ENCODE assay signal across 9 cellular contexts in the genomic region with DNA sequence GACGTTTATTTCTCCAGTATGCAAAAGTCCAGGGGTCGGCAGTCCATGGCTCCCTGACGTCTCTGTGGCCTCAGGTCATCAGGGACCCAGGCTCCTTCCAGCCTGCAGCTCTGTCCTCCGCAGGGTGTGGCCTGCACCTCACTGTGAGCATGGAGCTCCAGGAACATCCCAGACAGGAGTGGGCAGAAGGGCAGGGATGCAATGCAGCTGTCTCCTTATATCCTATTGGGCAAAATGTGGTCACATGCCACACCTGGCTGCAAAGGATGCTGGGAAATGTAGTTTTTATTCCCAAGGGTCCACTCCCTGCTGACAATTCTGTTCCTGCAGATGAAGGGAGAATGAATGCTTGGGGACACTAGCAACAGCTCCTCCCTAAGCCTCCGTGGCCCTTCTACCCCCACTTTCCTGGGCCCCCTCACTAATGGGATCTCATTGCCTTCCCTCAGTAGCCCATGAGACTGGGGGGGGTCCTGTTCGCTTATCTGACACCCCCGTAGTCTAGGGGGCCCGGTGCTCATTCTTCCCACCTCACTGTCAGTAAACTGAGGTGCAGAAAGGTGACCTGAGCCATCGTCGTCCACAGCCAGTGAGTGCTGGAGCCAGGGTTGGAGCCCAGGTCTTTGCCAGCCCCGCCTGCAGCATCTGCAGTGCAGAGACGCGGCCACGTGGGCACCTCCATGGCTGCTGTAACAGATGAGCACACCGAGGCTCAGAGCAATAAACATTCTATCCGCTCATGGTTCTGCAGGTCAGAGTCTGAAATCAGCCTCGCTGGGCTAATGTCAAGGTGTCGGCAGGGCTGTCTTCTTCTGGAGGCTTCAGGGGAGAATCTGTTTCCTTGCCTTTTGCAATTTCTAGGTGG. TPM values are rescaled to one million over a fixed set of nuclear protein-coding genes. Genes with fewer than 3 reads are reported as not detected.
DNase-seq lines count a peak whose midpoint lies in the region; ATAC-seq and TF ChIP-seq lines count a peak whose summit lies in the region.
"Had no signal": no experiment of that assay in that cellular context is flagged by ENCODE, and none has a peak within 500 bp of the region (broad histone marks: within the 10 kb centered on the region; RNA-seq: fewer than 3 reads in every experiment).

No MANE protein-coding gene starts in this region.

- TF ChIP-seq CTCF in GM23338 (conservative IDR thresholded peaks at IDR 0.05; ENCODE audit: low read depth in 2 of 2) (no peak), endodermal cell (conservative IDR thresholded peaks at IDR 0.05) (no peak)

- H3K4me3 ChIP-seq in GM23338 (no peak overlapping the region), endodermal cell (ENCODE audit: low read length) (no peak overlapping the region)

- peak; percentile 44 for ATAC-seq in GM23338
- peak; percentile 6 for ATAC-seq in stimulated activated effector memory CD8-positive, alpha-beta T cell treated with anti-CD3 and anti-CD28 coated beads, Interleukin-12 subunit alpha, Interleukin-12 subunit beta, amount 100 ng/mL, for 72 hours
- ATAC-seq in stimulated activated memory B cell treated with anti-CD40 and anti-IgM and Interleukin-4, amounts not matched to agents 10 μg/mL and 1 μg/mL and 100 μg/mL, for 72 hours = no peak
- ATAC-seq in GM19395 (IDR thresholded peaks at IDR 0.05; ENCODE audit: unreplicated experiment) = no peak
- ATAC-seq: activated naive CD4-positive, alpha-beta T cell treated with anti-CD3 and anti-CD28 coated beads, Interleukin-2, amount 50 U/mL, for 72 hours had no signal

- H4K20me1 ChIP-seq in GM23338 (replicated peaks; ENCODE audit: insufficient read depth) = no peaks in the 10 kb centered on the region

- H3K36me3 ChIP-seq in GM23338 (ENCODE audit: insufficient read depth) (no peaks in the 10 kb centered on the region), endodermal cell (ENCODE audit: control insufficient read depth, insufficient read depth, low read length) (no peaks in the 10 kb centered on the region)

- no peak overlapping the region for H2AFZ ChIP-seq in GM23338

- H3K27me3 ChIP-seq in GM23338 (ENCODE audit: insufficient read depth) (peaks cover 18% of the 10 kb centered on the region), endodermal cell (ENCODE audit: control insufficient read depth, insufficient read depth, low read length, poor library complexity, severe bottlenecking) (peaks cover 22% of the 10 kb centered on the region)

- H3K4me3 Mint-ChIP-seq in GM23338 = no peak overlapping the region
- H3K4me3 Mint-ChIP-seq in endodermal cell = no peak overlapping the region
- H3K4me3 Mint-ChIP-seq in stimulated activated effector memory CD8-positive, alpha-beta T cell treated with anti-CD3 and anti-CD28 coated beads, Interleukin-12 subunit alpha, Interleukin-12 subunit beta, amount 100 ng/mL, for 72 hours = no peak overlapping the region
- H3K4me3 Mint-ChIP-seq in stimulated activated memory B cell treated with anti-CD40 and anti-IgM and Interleukin-4, amounts not matched to agents 10 μg/mL and 1 μg/mL and 100 μg/mL, for 72 hours = no peak overlapping the region

- H3K4me1 ChIP-seq in GM23338 (ENCODE audit: insufficient read depth) (peaks cover 9% of the 10 kb centered on the region; the same call in 1 of the 2 replicates), endodermal cell (ENCODE audit: control insufficient read depth, insufficient read depth, low read length) (no peaks in the 10 kb centered on the region)

- H3K9me3 ChIP-seq in endodermal cell (ENCODE audit: control insufficient read depth, low read length) = no peaks in the 10 kb centered on the region

- H3K27ac ChIP-seq in GM23338 (ENCODE audit: low read depth) (no peak overlapping the region), endodermal cell (ENCODE audit: low read depth, low read length) (no peak overlapping the region)

- no peak overlapping the region for H3K9ac ChIP-seq in endodermal cell (ENCODE audit: extremely low read depth, low read length, poor library complexity, severe bottlenecking)

- DNase-seq in COLO668 (lab: John Stamatoyannopoulos, UW; ENCODE audit: unreplicated experiment) = peak; percentile 34
- DNase-seq in GM23338 (ENCODE audit: low spot score) = peak; percentile 89
- peak; percentile 88 for DNase-seq in NCI-H82 (lab: John Stamatoyannopoulos, UW)
- DNase-seq in endodermal cell = peak; percentile 86
- no peak for DNase-seq in stimulated activated effector memory CD8-positive, alpha-beta T cell treated with anti-CD3 and anti-CD28 coated beads, Interleukin-12 subunit alpha, Interleukin-12 subunit beta, amount 100 ng/mL, for 72 hours (ENCODE audit: low spot score in 2 of 2)
- no peak for DNase-seq in GOT3 (lab: John Stamatoyannopoulos, UW)

- H3K9me2 ChIP-seq in GM23338 (ENCODE audit: insufficient read depth) = no peaks in the 10 kb centered on the region

- 77 to 78% methylated on average over 14 to 18 of the region's 18 CpGs for WGBS in endodermal cell (ENCODE audit: insufficient coverage in 1 of 2, insufficient read length in 1 of 2), 2 experiments

- H3K27ac Mint-ChIP-seq in GM23338 = no peak overlapping the region; the same call in 1 of the 2 replicates
- no peak overlapping the region for H3K27ac Mint-ChIP-seq in endodermal cell
- H3K27ac Mint-ChIP-seq in stimulated activated effector memory CD8-positive, alpha-beta T cell treated with anti-CD3 and anti-CD28 coated beads, Interleukin-12 subunit alpha, Interleukin-12 subunit beta, amount 100 ng/mL, for 72 hours = no peak overlapping the region
- no peak overlapping the region for H3K27ac Mint-ChIP-seq in stimulated activated memory B cell treated with anti-CD40 and anti-IgM and Interleukin-4, amounts not matched to agents 10 μg/mL and 1 μg/mL and 100 μg/mL, for 72 hours
- H3K27ac Mint-ChIP-seq: activated naive CD4-positive, alpha-beta T cell treated with anti-CD3 and anti-CD28 coated beads, Interleukin-2, amount 50 U/mL, for 72 hours had no signal

- no peaks in the 10 kb centered on the region for H3K79me2 ChIP-seq in GM23338 (replicated peaks; ENCODE audit: insufficient read depth)

- no peak overlapping the region for H3K4me2 ChIP-seq in GM23338

- no peaks in the 10 kb centered on the region for H3F3A ChIP-seq in GM23338 (replicated peaks; ENCODE audit: low read depth)

- peaks cover 13% of the 10 kb centered on the region for H3K27me3 Mint-ChIP-seq in GM23338 (ENCODE audit: insufficient read depth, low read depth, poor library complexity)
- H3K27me3 Mint-ChIP-seq in endodermal cell (ENCODE audit: insufficient read depth) = peaks cover 33% of the 10 kb centered on the region
- H3K27me3 Mint-ChIP-seq in stimulated activated memory B cell treated with anti-CD40 and anti-IgM and Interleukin-4, amounts not matched to agents 10 μg/mL and 1 μg/mL and 100 μg/mL, for 72 hours = peaks cover 18% of the 10 kb centered on the region

- H3K36me3 Mint-ChIP-seq in GM23338 (ENCODE audit: low read depth) (no peaks in the 10 kb centered on the region), endodermal cell (ENCODE audit: low read depth) (no peaks in the 10 kb centered on the region)
- H3K36me3 Mint-ChIP-seq in stimulated activated effector memory CD8-positive, alpha-beta T cell treated with anti-CD3 and anti-CD28 coated beads, Interleukin-12 subunit alpha, Interleukin-12 subunit beta, amount 100 ng/mL, for 72 hours = no peaks in the 10 kb centered on the region
- H3K36me3 Mint-ChIP-seq in stimulated activated memory B cell treated with anti-CD40 and anti-IgM and Interleukin-4, amounts not matched to agents 10 μg/mL and 1 μg/mL and 100 μg/mL, for 72 hours = no peaks in the 10 kb centered on the region
- H3K36me3 Mint-ChIP-seq: activated naive CD4-positive, alpha-beta T cell treated with anti-CD3 and anti-CD28 coated beads, Interleukin-2, amount 50 U/mL, for 72 hours had no signal

- H3K9me3 Mint-ChIP-seq in GM23338 (no peaks in the 10 kb centered on the region; the same call in 2 of the 3 replicates), endodermal cell (no peaks in the 10 kb centered on the region)
- no peaks in the 10 kb centered on the region for H3K9me3 Mint-ChIP-seq in stimulated activated effector memory CD8-positive, alpha-beta T cell treated with anti-CD3 and anti-CD28 coated beads, Interleukin-12 subunit alpha, Interleukin-12 subunit beta, amount 100 ng/mL, for 72 hours
- no peaks in the 10 kb centered on the region for H3K9me3 Mint-ChIP-seq in stimulated activated memory B cell treated with anti-CD40 and anti-IgM and Interleukin-4, amounts not matched to agents 10 μg/mL and 1 μg/mL and 100 μg/mL, for 72 hours
- H3K9me3 Mint-ChIP-seq: activated naive CD4-positive, alpha-beta T cell treated with anti-CD3 and anti-CD28 coated beads, Interleukin-2, amount 50 U/mL, for 72 hours had no signal

- H3K4me1 Mint-ChIP-seq in GM23338 (peaks cover 5% of the 10 kb centered on the region), endodermal cell (peaks cover 1% of the 10 kb centered on the region)
- peaks cover 10% of the 10 kb centered on the region for H3K4me1 Mint-ChIP-seq in stimulated activated effector memory CD8-positive, alpha-beta T cell treated with anti-CD3 and anti-CD28 coated beads, Interleukin-12 subunit alpha, Interleukin-12 subunit beta, amount 100 ng/mL, for 72 hours
- H3K4me1 Mint-ChIP-seq in stimulated activated memory B cell treated with anti-CD40 and anti-IgM and Interleukin-4, amounts not matched to agents 10 μg/mL and 1 μg/mL and 100 μg/mL, for 72 hours = peaks cover 11% of the 10 kb centered on the region

TF ChIP-seq in GM23338, 12 proteins besides CTCF, POLR2A, EP300 and RAD21 (continues in another document):
- TF ChIP-seq, protein P1, sequence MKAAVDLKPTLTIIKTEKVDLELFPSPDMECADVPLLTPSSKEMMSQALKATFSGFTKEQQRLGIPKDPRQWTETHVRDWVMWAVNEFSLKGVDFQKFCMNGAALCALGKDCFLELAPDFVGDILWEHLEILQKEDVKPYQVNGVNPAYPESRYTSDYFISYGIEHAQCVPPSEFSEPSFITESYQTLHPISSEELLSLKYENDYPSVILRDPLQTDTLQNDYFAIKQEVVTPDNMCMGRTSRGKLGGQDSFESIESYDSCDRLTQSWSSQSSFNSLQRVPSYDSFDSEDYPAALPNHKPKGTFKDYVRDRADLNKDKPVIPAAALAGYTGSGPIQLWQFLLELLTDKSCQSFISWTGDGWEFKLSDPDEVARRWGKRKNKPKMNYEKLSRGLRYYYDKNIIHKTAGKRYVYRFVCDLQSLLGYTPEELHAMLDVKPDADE (IDR thresholded peaks at IDR 0.05) = peak; percentile 84

RNA-seq across cellular contexts. Expression of a gene that starts 5.9 kb away (rescaled TPM):
- total RNA-seq in GM23338 (2014; rRNA removed; shearing (Covaris generic)) = 27.4 and 27.6 TPM in 2 replicates
- 108 and 112 TPM in 2 replicates for polyA plus RNA-seq in GM23338 (2016; fragmentation: Nextera tagmentation; extraction: Ambion mirVana)
- 10 to 100 TPM; 18.5 to 25.5 TPM for total RNA-seq in endodermal cell
- polyA plus RNA-seq in endodermal cell (2013, experiment 1 of 2) = 16.3 TPM
- polyA plus RNA-seq in endodermal cell (2013, experiment 2 of 2) = 14.6 TPM

RNA-seq across cellular contexts. Expression of a gene that starts 30.6 kb away (rescaled TPM):
- total RNA-seq in GM23338 (2014; rRNA removed; shearing (Covaris generic)) = 11.4 and 12.0 TPM in 2 replicates
- polyA plus RNA-seq in GM23338 (2016; fragmentation: Nextera tagmentation; extraction: Ambion mirVana) = 3.0 and 3.6 TPM in 2 replicates
- total RNA-seq in endodermal cell = 10 to 100 TPM; 17.3 to 17.5 TPM
- polyA plus RNA-seq in endodermal cell (2013, experiment 1 of 2) = 11.6 TPM
- polyA plus RNA-seq in endodermal cell (2013, experiment 2 of 2) = 10.6 TPM

Comparison
In these comparisons a context has a peak if more than half of its experiments do, and no peak if none do; other contexts are left out.
1. DNase-seq: peak in COLO668 (single experiment), GM23338 (single experiment), NCI-H82 (single experiment) and endodermal cell (single experiment); none in stimulated activated effector memory CD8-positive, alpha-beta T cell treated with anti-CD3 and anti-CD28 coated beads, Interleukin-12 subunit alpha, Interleukin-12 subunit beta, amount 100 ng/mL, for 72 hours (0 of 2) and GOT3 (single experiment).
2. ATAC-seq: peak in GM23338 (single experiment) and stimulated activated effector memory CD8-positive, alpha-beta T cell treated with anti-CD3 and anti-CD28 coated beads, Interleukin-12 subunit alpha, Interleukin-12 subunit beta, amount 100 ng/mL, for 72 hours (single experiment); none in stimulated activated memory B cell treated with anti-CD40 and anti-IgM and Interleukin-4, amounts not matched to agents 10 μg/mL and 1 μg/mL and 100 μg/mL, for 72 hours (single experiment) and GM19395 (single experiment).